37 cellular contexts compared by ENCODE assay signal in the genomic region with DNA sequence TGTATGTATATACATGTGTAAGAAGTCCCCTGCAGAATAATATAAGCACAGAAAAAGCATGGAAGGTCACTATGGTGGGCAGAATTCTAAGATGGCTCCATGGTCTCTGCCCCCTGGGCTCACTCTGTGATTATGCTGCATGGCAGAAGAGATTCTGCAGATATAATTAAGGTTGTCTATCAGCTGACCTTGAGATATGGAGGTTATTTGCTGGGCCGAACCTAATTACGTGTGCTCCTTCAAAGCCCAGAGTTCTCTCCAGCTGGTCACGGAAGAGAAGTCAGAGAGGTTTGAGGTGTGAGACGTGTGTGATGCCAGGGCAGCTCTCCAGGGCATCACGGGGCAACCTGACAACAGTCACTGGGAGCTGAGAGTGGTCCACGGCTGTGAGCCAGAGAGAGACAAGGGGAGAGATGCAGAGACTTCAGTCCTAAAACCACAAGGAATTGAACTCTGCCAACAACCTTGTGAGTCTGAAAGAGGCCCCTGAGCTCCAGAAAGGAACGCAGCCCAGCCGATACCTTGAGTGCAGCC. TPM values are rescaled to one million over a fixed set of nuclear protein-coding genes. Genes with fewer than 3 reads are reported as not detected.
"Had no signal": no experiment of that assay in that cellular context is flagged by ENCODE, and none has a peak within 500 bp of the region (broad histone marks: within the 10 kb centered on the region; RNA-seq: fewer than 3 reads in every experiment).

No MANE protein-coding gene starts in this region.

- H3K27ac ChIP-seq: adrenal gland, ascending aorta, cardiac muscle cell, VCaP had no signal

- FAIRE-seq: bronchial epithelial cell, TTC549 had no signal

- H3K27me3 Mint-ChIP-seq: brain had no signal

- DNase-seq: activated B cell treated with CpG ODN at 0.5 μM for 24 hours; activated CD4-positive, alpha-beta memory T cell treated with anti-CD3 and anti-CD28 coated beads for 36 hours; activated CD4-positive, alpha-beta T cell treated with anti-CD3 and anti-CD28 coated beads for 4 hours; activated CD4-positive, alpha-beta T cell treated with anti-CD3 and anti-CD28 coated beads, Interleukin-2, amount 10 ng/mL, durations not matched to agents 24 days and 14 days; activated CD4-positive, alpha-beta T cell treated with anti-CD3 and anti-CD28 coated beads, Interleukin-2, amount 50 U/mL, for 1 hour; activated CD4-positive, alpha-beta T cell treated with anti-CD3 and anti-CD28 coated beads, Interleukin-2, amount 50 U/mL, for 4 hours; activated CD4-positive, CD25-positive, alpha-beta regulatory T cell treated with anti-CD3 and anti-CD28 coated beads, Interleukin-2, amount 50 U/mL, for 72 hours; activated CD8-positive, alpha-beta memory T cell treated with anti-CD3 and anti-CD28 coated beads, Interleukin-2, amount 50 U/mL, for 4 hours; activated CD8-positive, alpha-beta T cell treated with anti-CD3 and anti-CD28 coated beads for 36 hours; activated effector memory CD4-positive, alpha-beta T cell treated with anti-CD3 and anti-CD28 coated beads, Interleukin-2, amount 50 U/mL, for 16 hours; activated gamma-delta T cell treated with Interleukin-2 at 50 U/mL for 16 hours; activated naive CD4-positive, alpha-beta T cell; activated naive CD4-positive, alpha-beta T cell treated with anti-CD3 and anti-CD28 coated beads for 36 hours; activated naive CD4-positive, alpha-beta T cell treated with anti-CD3 and anti-CD28 coated beads, Interleukin-2, amount 50 U/mL, for 16 hours; activated naive CD8-positive, alpha-beta T cell treated with anti-CD3 and anti-CD28 coated beads for 36 hours; activated T-cell treated with anti-CD3 and anti-CD28 coated beads for 4 hours; activated T-cell treated with anti-CD3 and anti-CD28 coated beads, Interleukin-2, amount 50 U/mL, for 1 hour; activated T-cell treated with anti-CD3 and anti-CD28 coated beads, Interleukin-2, amount 50 U/mL, for 4 hours; activated T-cell treated with anti-CD3 and anti-CD28 coated beads, Interleukin-2, amount 50 U/mL, for 72 hours; amniotic stem cell; central memory CD4-positive, alpha-beta T cell; T-helper 1 cell; T-helper 2 cell; T-helper 9 cell had no signal

- H3K4me3 Mint-ChIP-seq: activated B cell treated with CpG ODN at 0.5 μM for 24 hours; activated CD4-positive, alpha-beta memory T cell treated with anti-CD3 and anti-CD28 coated beads for 36 hours; activated CD4-positive, alpha-beta T cell treated with anti-CD3 and anti-CD28 coated beads, Interleukin-2, amount 10 ng/mL, durations not matched to agents 24 days and 14 days; activated CD8-positive, alpha-beta T cell treated with anti-CD3 and anti-CD28 coated beads for 36 hours; activated naive CD4-positive, alpha-beta T cell treated with anti-CD3 and anti-CD28 coated beads for 36 hours; activated naive CD8-positive, alpha-beta T cell treated with anti-CD3 and anti-CD28 coated beads for 36 hours; activated T-cell treated with anti-CD3 and anti-CD28 coated beads, Interleukin-2, amount 50 U/mL, for 4 hours; activated T-cell treated with anti-CD3 and anti-CD28 coated beads, Interleukin-2, amount 50 U/mL, for 72 hours; activated T-helper 1 cell treated with anti-CD3 and anti-CD28 coated beads, Interleukin-12 subunit alpha, Interleukin-12 subunit beta, Interleukin-2, Interleukin-4 antibody, amounts not matched to agents 30 ng/mL and 10 ng/mL and 1 ng/mL, durations not matched to agents 14 hours and 24 hours and 36 hours; activated T-helper 17 cell treated with anti-CD3 and anti-CD28 coated beads, Interleukin-2, amount 50 U/mL, for 72 hours; brain; T-helper 1 cell treated with Interleukin-12 subunit alpha and Interleukin-12 subunit beta and Interleukin-4 antibody, amounts not matched to agents 30 μg/mL and 1 μg/mL, for 36 hours; T-helper 2 cell treated with Interferon-gamma antibody and Interleukin-4, amounts not matched to agents 5 μg/mL and 100 μg/mL, for 36 hours had no signal

- H3K4me1 ChIP-seq: adrenal gland, ascending aorta had no signal

- H3K36me3 Mint-ChIP-seq: activated CD4-positive, alpha-beta memory T cell treated with anti-CD3 and anti-CD28 coated beads for 36 hours; activated naive CD4-positive, alpha-beta T cell treated with anti-CD3 and anti-CD28 coated beads, Interleukin-2, amount 50 U/mL, for 72 hours; activated naive CD8-positive, alpha-beta T cell treated with anti-CD3 and anti-CD28 coated beads for 36 hours had no signal

- H3K27me3 ChIP-seq: adrenal gland, ascending aorta, cardiac muscle cell had no signal

- ATAC-seq: activated T-cell treated with anti-CD3 and anti-CD28 coated beads, Interleukin-2, amount 50 U/mL, for 4 hours; activated T-helper 17 cell treated with anti-CD3 and anti-CD28 coated beads, Interleukin-2, amount 50 U/mL, for 72 hours had no signal

- H3K36me3 ChIP-seq: adrenal gland, ascending aorta, cardiac muscle cell had no signal

- H3K4me1 Mint-ChIP-seq: activated T-helper 17 cell treated with anti-CD3 and anti-CD28 coated beads, Interleukin-2, amount 50 U/mL, for 72 hours had no signal

- H3K9me3 ChIP-seq: adrenal gland had no signal

- H3K9me3 Mint-ChIP-seq: activated B cell treated with CpG ODN at 0.5 μM for 24 hours; activated CD4-positive, alpha-beta T cell treated with anti-CD3 and anti-CD28 coated beads, Interleukin-2, amount 10 ng/mL, durations not matched to agents 24 days and 14 days; activated naive CD4-positive, alpha-beta T cell treated with anti-CD3 and anti-CD28 coated beads for 36 hours; activated T-helper 1 cell treated with anti-CD3 and anti-CD28 coated beads, Interleukin-12 subunit alpha, Interleukin-12 subunit beta, Interleukin-2, Interleukin-4 antibody, amounts not matched to agents 30 ng/mL and 10 ng/mL and 1 ng/mL, durations not matched to agents 14 hours and 24 hours and 36 hours; activated T-helper 17 cell treated with anti-CD3 and anti-CD28 coated beads, Interleukin-2, amount 50 U/mL, for 72 hours; T-helper 1 cell treated with Interleukin-12 subunit alpha and Interleukin-12 subunit beta and Interleukin-4 antibody, amounts not matched to agents 30 μg/mL and 1 μg/mL, for 36 hours; T-helper 2 cell treated with Interferon-gamma antibody and Interleukin-4, amounts not matched to agents 5 μg/mL and 100 μg/mL, for 36 hours had no signal

- H3K27ac Mint-ChIP-seq: activated B cell treated with CpG ODN at 0.5 μM for 24 hours; activated CD4-positive, alpha-beta memory T cell treated with anti-CD3 and anti-CD28 coated beads for 36 hours; activated CD4-positive, alpha-beta T cell treated with anti-CD3 and anti-CD28 coated beads, Interleukin-2, amount 10 ng/mL, durations not matched to agents 24 days and 14 days; activated CD8-positive, alpha-beta T cell treated with anti-CD3 and anti-CD28 coated beads for 36 hours; activated naive CD4-positive, alpha-beta T cell treated with anti-CD3 and anti-CD28 coated beads for 36 hours; activated T-cell treated with anti-CD3 and anti-CD28 coated beads, Interleukin-2, amount 50 U/mL, for 72 hours; activated T-helper 1 cell treated with anti-CD3 and anti-CD28 coated beads, Interleukin-12 subunit alpha, Interleukin-12 subunit beta, Interleukin-2, Interleukin-4 antibody, amounts not matched to agents 30 ng/mL and 10 ng/mL and 1 ng/mL, durations not matched to agents 14 hours and 24 hours and 36 hours; T-helper 1 cell treated with Interleukin-12 subunit alpha and Interleukin-12 subunit beta and Interleukin-4 antibody, amounts not matched to agents 30 μg/mL and 1 μg/mL, for 36 hours; T-helper 2 cell treated with Interferon-gamma antibody and Interleukin-4, amounts not matched to agents 5 μg/mL and 100 μg/mL, for 36 hours had no signal

- H3K4me3 ChIP-seq: adrenal gland, ascending aorta, cardiac muscle cell had no signal

RNA-seq across cellular contexts. Expression of a gene that starts 11.5 kb away (rescaled TPM):
- total RNA-seq: activated CD4-positive, alpha-beta memory T cell treated with anti-CD3 and anti-CD28 coated beads for 36 hours; activated CD4-positive, alpha-beta T cell treated with anti-CD3 and anti-CD28 coated beads, Interleukin-2, amount 10 ng/mL, durations not matched to agents 24 days and 14 days; activated CD8-positive, alpha-beta memory T cell treated with anti-CD3 and anti-CD28 coated beads for 36 hours; activated CD8-positive, alpha-beta T cell treated with anti-CD3 and anti-CD28 coated beads for 36 hours; activated naive CD4-positive, alpha-beta T cell treated with anti-CD3 and anti-CD28 coated beads for 36 hours; activated naive CD4-positive, alpha-beta T cell treated with anti-CD3 and anti-CD28 coated beads, Interleukin-2, amount 50 U/mL, for 72 hours; activated T-helper 1 cell treated with anti-CD3 and anti-CD28 coated beads, Interleukin-12 subunit alpha, Interleukin-12 subunit beta, Interleukin-2, Interleukin-4 antibody, amounts not matched to agents 30 ng/mL and 10 ng/mL and 1 ng/mL, durations not matched to agents 14 hours and 24 hours and 36 hours; activated T-helper 17 cell treated with anti-CD3 and anti-CD28 coated beads, Interleukin-2, amount 50 U/mL, for 72 hours; adrenal gland; ascending aorta; bronchial epithelial cell had no signal
- polyA plus RNA-seq: cardiac muscle cell had no signal

RNA-seq across cellular contexts. Expression of a gene that starts 33.2 kb away (rescaled TPM):
- total RNA-seq: activated B cell treated with CpG ODN at 0.5 μM for 24 hours had no signal
